ENCODE assay signal across 29 cellular contexts in genomic region chr19:58052256-58052655, GRCh38. TPM values are rescaled to one million over a fixed set of nuclear protein-coding genes. Genes with fewer than 3 reads are reported as not detected.
"Had no signal": no experiment of that assay in that cellular context is flagged by ENCODE, and none has a peak within 500 bp of the region (broad histone marks: within the 10 kb centered on the region; RNA-seq: fewer than 3 reads in every experiment).

No MANE protein-coding gene starts in this region.

- H3K4me2 ChIP-seq: neural progenitor cell had no signal

- H3K27ac ChIP-seq: neural progenitor cell, neutrophil, ovary, parathyroid adenoma, psoas muscle, right lobe of liver, sigmoid colon, stomach, thoracic aorta, thyroid gland, tibial nerve, upper lobe of left lung, vagina had no signal

- H3K9me3 ChIP-seq: right lobe of liver, thyroid gland had no signal

- DNase-seq: natural killer cell; nucleus accumbens; ovary; psoas muscle; right cardiac atrium; right lobe of liver; sigmoid colon; small intestine; stimulated activated CD4-positive, alpha-beta T cell treated with anti-CD3 and anti-CD28 coated beads, Interleukin-15, amount 100 ng/mL, for 24 hours; stimulated activated CD4-positive, alpha-beta T cell treated with anti-CD3 and anti-CD28 coated beads, Interleukin-2, amount 100 ng/mL, for 24 hours; stimulated activated CD4-positive, alpha-beta T cell treated with anti-CD3 and anti-CD28 coated beads, Interleukin-2, amount 100 ng/mL, for 48 hours; stimulated activated CD4-positive, alpha-beta T cell treated with anti-CD3 and anti-CD28 coated beads, Interleukin-4, amount 100 ng/mL, for 24 hours; stimulated activated naive B cell treated with anti-CD40 and anti-IgM and Interleukin-4, amounts not matched to agents 10 μg/mL and 1 μg/mL and 100 μg/mL, for 72 hours; stimulated activated naive CD4-positive, alpha-beta T cell treated with Interleukin-2 at 50 U/mL for 16 hours; stomach; thyroid gland; trophoblast cell had no signal

- H3K4me3 ChIP-seq: neural progenitor cell, ovary, psoas muscle, right lobe of liver, sigmoid colon, stomach, thoracic aorta, thyroid gland, tibial nerve, upper lobe of left lung, vagina had no signal

- H2AFZ ChIP-seq: neural progenitor cell, parathyroid adenoma had no signal

- ATAC-seq: natural killer cell; psoas muscle; right cardiac atrium; right lobe of liver; stimulated activated effector memory CD8-positive, alpha-beta T cell treated with anti-CD3 and anti-CD28 coated beads, Interleukin-12 subunit alpha, Interleukin-12 subunit beta, amount 100 ng/mL, for 72 hours; stimulated activated naive B cell treated with anti-CD40 and anti-IgM and Interleukin-4, amounts not matched to agents 10 μg/mL and 1 μg/mL and 100 μg/mL, for 72 hours had no signal

- H3K27me3 ChIP-seq: neural progenitor cell, ovary, right lobe of liver, thyroid gland, tibial nerve, upper lobe of left lung, vagina had no signal

- H3K9ac ChIP-seq: neural progenitor cell, parathyroid adenoma had no signal

- H3K79me2 ChIP-seq: parathyroid adenoma had no signal

- H3K4me1 ChIP-seq: neural progenitor cell, parathyroid adenoma, psoas muscle, right lobe of liver, sigmoid colon, stomach, tibial nerve, upper lobe of left lung, vagina had no signal

- H3K36me3 ChIP-seq: neural progenitor cell, neutrophil, ovary, right lobe of liver, sigmoid colon, stomach, thoracic aorta, thyroid gland, tibial nerve, upper lobe of left lung, vagina had no signal

RNA-seq across cellular contexts. Expression of gene ZSCAN1, which starts 18.4 kb away (rescaled TPM):
- total RNA-seq: natural killer cell, omental fat pad, psoas muscle, renal cortical epithelial cell, right lobe of liver, sigmoid colon, skeletal muscle tissue, subcutaneous adipose tissue, thoracic aorta, vagina had no signal
- polyA plus RNA-seq: psoas muscle had no signal
